Comparison of ENCODE assay signal across 8 cellular contexts in genomic region chr19:57465680-57466381, GRCh38. TPM values are rescaled to one million over a fixed set of nuclear protein-coding genes. Genes with fewer than 3 reads are reported as not detected.
DNase-seq lines count a peak whose midpoint lies in the region; TF ChIP-seq lines count a peak whose summit lies in the region.

No MANE protein-coding gene starts in this region.

- peaks cover 0 to 49% (median 7%) of the 10 kb centered on the region in 4 donors for H3K36me3 ChIP-seq in stomach

- TF ChIP-seq CTCF in VCaP (conservative IDR thresholded peaks at IDR 0.05), result peak; percentile 81
- no peak for TF ChIP-seq CTCF in stomach (IDR thresholded peaks at IDR 0.05)

- H3K27ac ChIP-seq in VCaP (no peak overlapping the region), stomach (no peak overlapping the region)

- DNase-seq in Daoy (ENCODE audit: low read depth) (peak; percentile 33), KG1 (lab: John Stamatoyannopoulos, UW) (peak; percentile 5), iris pigment epithelial cell (ENCODE audit: low read depth) (peak; percentile 3), NCI-H774 (lab: John Stamatoyannopoulos, UW) (no peak), NCI-H1436 treated with DMSO at 0.1 percent for 48 hours (lab: John Stamatoyannopoulos, UW) (no peak), stomach (no peak)
- DNase-seq in activated effector memory CD4-positive, alpha-beta T cell treated with anti-CD3 and anti-CD28 coated beads, Interleukin-2, amount 50 U/mL, for 16 hours, result no peak

- peaks cover 33 to 99% (median 86%) of the 10 kb centered on the region in 4 donors for H3K9me3 ChIP-seq in stomach

- TF ChIP-seq POLR2A in stomach (IDR thresholded peaks at IDR 0.05), result no peak

- H3K4me3 ChIP-seq in stomach, result no peak overlapping the region

- intact Hi-C loops in stomach (cut with DNase I; ENCODE audit: low total_unique reads), result no loop called here

- no peaks in the 10 kb centered on the region for H3K27me3 ChIP-seq in stomach

- no peaks in the 10 kb centered on the region for H3K4me1 ChIP-seq in stomach

- TF ChIP-seq EP300 in stomach (IDR thresholded peaks at IDR 0.05), result no peak

- WGBS in stomach, 5 donors, result 73 to 95% (median 81%) methylated on average over 5 of the region's 5 CpGs

RNA-seq across cellular contexts. Expression of gene VN1R1, which starts 8.9 kb away (rescaled TPM):
- not detected in 2 replicates for total RNA-seq in Daoy (2014; rRNA removed; shearing (Covaris generic))
- total RNA-seq in stomach, result 1 to 10 TPM in 2 of 5 donors, not detected in 3; 1.5 to 9.0 TPM
- under 1 TPM in 1 of 3 donors, not detected in 2; 0.33 TPM for polyA plus RNA-seq in stomach

RNA-seq across cellular contexts. Expression of gene ZNF772, which starts 11.5 kb away (rescaled TPM):
- total RNA-seq in Daoy (2014; rRNA removed; shearing (Covaris generic)), result 9.8 and 12.2 TPM in 2 replicates
- total RNA-seq in stomach, result 10 to 100 TPM in 1 of 5 donors, 1 to 10 TPM in 4; 1.4 to 25.9 (median 3.2) TPM
- polyA plus RNA-seq in stomach, result 1 to 10 TPM in 1 of 3 donors, under 1 TPM in 2; 0.37 to 1.1 (median 0.92) TPM

RNA-seq across cellular contexts. Expression of gene ZNF419, which starts 21.7 kb away (rescaled TPM):
- total RNA-seq in Daoy (2014; rRNA removed; shearing (Covaris generic)), result 2.8 and 8.4 TPM in 2 replicates
- total RNA-seq in stomach, result 10 to 100 TPM in 3 of 5 donors, 1 to 10 TPM in 1, not detected in 1; 1.3 to 23.9 (median 13.0) TPM
- polyA plus RNA-seq in stomach, result 1 to 10 TPM; 1.4 to 4.6 (median 2.0) TPM

RNA-seq across cellular contexts. Expression of gene ZNF749, which starts 30.7 kb away (rescaled TPM):
- total RNA-seq in Daoy (2014; rRNA removed; shearing (Covaris generic)), result 11.2 and 16.2 TPM in 2 replicates
- total RNA-seq in stomach, result 10 to 100 TPM in 3 of 5 donors, 1 to 10 TPM in 2; 5.3 to 28.1 (median 11.7) TPM
- polyA plus RNA-seq in stomach, result 1 to 10 TPM; 4.6 to 7.9 (median 6.7) TPM

RNA-seq across cellular contexts. Expression of gene ZNF773, which starts 33.9 kb away (rescaled TPM):
- total RNA-seq in Daoy (2014; rRNA removed; shearing (Covaris generic)), result 5.8 and 6.3 TPM in 2 replicates
- 1 to 10 TPM in 4 of 5 donors, under 1 TPM in 1; 0.45 to 9.9 (median 1.4) TPM for total RNA-seq in stomach
- polyA plus RNA-seq in stomach, result 1 to 10 TPM; 1.3 to 4.6 (median 2.4) TPM

Comparison
In these comparisons a context has a peak if more than half of its experiments do, and no peak if none do; other contexts are left out.
1. DNase-seq: peak in Daoy (single experiment), KG1 (single experiment) and iris pigment epithelial cell (single experiment); none in activated effector memory CD4-positive, alpha-beta T cell treated with anti-CD3 and anti-CD28 coated beads, Interleukin-2, amount 50 U/mL, for 16 hours (single experiment), NCI-H774 (single experiment), NCI-H1436 treated with DMSO at 0.1 percent for 48 hours (single experiment) and stomach (single experiment).